Comparison of ENCODE assay signal across 1 cellular context in the genomic region with DNA sequence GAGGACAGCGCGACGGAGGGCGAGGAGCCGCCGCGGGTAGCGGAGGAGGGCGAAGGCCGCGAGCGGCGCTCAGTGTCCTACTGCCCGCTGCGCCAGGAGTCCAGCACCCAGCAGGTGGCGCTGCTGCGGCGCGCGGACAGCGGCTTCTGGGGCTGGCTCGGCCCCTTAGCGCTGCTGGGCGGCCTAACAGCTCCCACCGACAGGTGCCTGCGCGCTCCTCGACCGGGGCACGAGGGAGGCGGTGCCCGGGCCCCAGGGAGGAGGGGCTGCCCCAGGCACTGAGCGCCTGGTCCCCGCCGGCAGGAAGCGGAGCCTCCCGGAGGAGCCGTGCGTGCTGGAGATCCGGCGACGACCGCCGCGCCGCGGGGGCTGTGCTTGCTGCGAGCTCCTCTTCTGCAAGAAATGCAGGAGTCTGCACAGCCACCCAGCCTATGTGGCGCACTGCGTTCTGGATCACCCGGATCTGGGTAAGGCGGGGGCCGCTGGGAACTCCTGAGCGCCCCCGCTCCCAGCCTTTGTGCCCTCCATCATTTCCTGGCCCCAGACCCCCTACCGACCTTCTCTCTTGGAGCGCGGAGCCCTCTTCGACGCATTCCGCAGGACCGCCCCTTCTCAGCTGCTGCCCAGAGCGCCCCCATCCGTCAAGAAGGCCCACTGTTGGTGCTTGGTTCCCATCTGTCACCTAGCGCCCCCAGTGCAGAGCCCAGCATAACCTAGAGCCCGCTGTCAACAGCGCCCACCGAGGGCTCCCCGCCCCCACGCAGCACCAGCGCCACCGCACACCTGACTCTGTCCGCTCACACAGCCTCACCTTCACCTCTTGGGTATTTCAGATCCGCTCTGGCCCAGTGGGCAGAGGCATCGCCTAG.
TF ChIP-seq lines count a peak whose summit lies in the region.

No MANE protein-coding gene starts in this region.

TF ChIP-seq in GM12878, 131 proteins besides CTCF, POLR2A, EP300 and RAD21 (continued from another document):
- TF ChIP-seq SP1 (IDR thresholded peaks at IDR 0.05; ENCODE audit: low read depth, low read length) (peak; percentile 49), JUND (IDR thresholded peaks at IDR 0.05; ENCODE audit: low read depth, low read length) (no peak), PML (IDR thresholded peaks at IDR 0.05; ENCODE audit: low read length) (no peak), SMAD5 (IDR thresholded peaks at IDR 0.05; ENCODE audit: low read depth) (no peak), HCFC1 (IDR thresholded peaks at IDR 0.05; ENCODE audit: low read length) (no peak), BACH1 (IDR thresholded peaks at IDR 0.05; ENCODE audit: borderline replicate concordance) (0 out of 2 replicates have a peak, but pooled peaks have one; percentile 40), POU2F2 (IDR thresholded peaks at IDR 0.05; ENCODE audit: borderline replicate concordance, low read depth, low read length) (0 out of 3 replicates have a peak, but pooled peaks have one; percentile 31), IKZF1 (conservative IDR thresholded peaks at IDR 0.05) (peak; percentile 87), KDM1A (IDR thresholded peaks at IDR 0.05; ENCODE audit: borderline replicate concordance) (no peak), SIX5 (IDR thresholded peaks at IDR 0.05; ENCODE audit: low read depth, low read length, severe bottlenecking) (no peak), EZH2 (IDR thresholded peaks at IDR 0.05; ENCODE audit: borderline replicate concordance, control insufficient read depth, low read depth, low read length) (no peak), ZZZ3 (IDR thresholded peaks at IDR 0.05; ENCODE audit: control insufficient read depth, insufficient read length, low read depth) (no peak), EGR1 (IDR thresholded peaks at IDR 0.05; ENCODE audit: borderline replicate concordance in 1 of 2, low read depth in 2 of 2, low read length in 2 of 2) (peak in 1 of 2 experiments; percentile 22; a peak in 1 of 3 replicates), CREM (IDR thresholded peaks at IDR 0.05; ENCODE audit: low read depth) (no peak), RCOR1 (conservative IDR thresholded peaks at IDR 0.05; ENCODE audit: low read depth, low read length) (no peak), MXI1 (IDR thresholded peaks at IDR 0.05; ENCODE audit: low read depth, low read length) (no peak), CBFB (IDR thresholded peaks at IDR 0.05; ENCODE audit: low read depth) (no peak), PAX5 (IDR thresholded peaks at IDR 0.05; ENCODE audit: borderline replicate concordance, low read depth, low read length) (no peak), ASH2L (IDR thresholded peaks at IDR 0.05; ENCODE audit: borderline replicate concordance, low read depth) (no peak), NBN (IDR thresholded peaks at IDR 0.05) (0 out of 2 replicates have a peak, but pooled peaks have one; percentile 43), SUZ12 (IDR thresholded peaks at IDR 0.05; ENCODE audit: unreplicated experiment) (no peak), NRF1 (conservative IDR thresholded peaks at IDR 0.05; ENCODE audit: low read depth, low read length) (0 out of 2 replicates have a peak, but pooled peaks have one; percentile 12), ZBED1 (IDR thresholded peaks at IDR 0.05; ENCODE audit: borderline replicate concordance) (no peak), RELA (IDR thresholded peaks at IDR 0.05; ENCODE audit: borderline replicate concordance, partially characterized antibody) (peak; percentile 21), TBL1XR1 (IDR thresholded peaks at IDR 0.05; ENCODE audit: low read depth, low read length) (no peak), GABPA (IDR thresholded peaks at IDR 0.05; ENCODE audit: low read depth) (no peak), ZSCAN29 (IDR thresholded peaks at IDR 0.05) (no peak), WRNIP1 (IDR thresholded peaks at IDR 0.05; ENCODE audit: borderline replicate concordance, low read depth, low read length) (no peak), STAT1 (conservative IDR thresholded peaks at IDR 0.05) (no peak), TCF12 (IDR thresholded peaks at IDR 0.05; ENCODE audit: low read depth, low read length) (0 out of 2 replicates have a peak, but pooled peaks have one; percentile 29), NFYA (IDR thresholded peaks at IDR 0.05; ENCODE audit: borderline replicate concordance, low read depth, low read length) (no peak), SMARCA5 (IDR thresholded peaks at IDR 0.05) (peak; percentile 98), GATAD2B (conservative IDR thresholded peaks at IDR 0.05; ENCODE audit: low read depth) (peak; percentile 92), ZNF207 (IDR thresholded peaks at IDR 0.05; ENCODE audit: borderline replicate concordance) (no peak)
- TF ChIP-seq, protein P1, sequence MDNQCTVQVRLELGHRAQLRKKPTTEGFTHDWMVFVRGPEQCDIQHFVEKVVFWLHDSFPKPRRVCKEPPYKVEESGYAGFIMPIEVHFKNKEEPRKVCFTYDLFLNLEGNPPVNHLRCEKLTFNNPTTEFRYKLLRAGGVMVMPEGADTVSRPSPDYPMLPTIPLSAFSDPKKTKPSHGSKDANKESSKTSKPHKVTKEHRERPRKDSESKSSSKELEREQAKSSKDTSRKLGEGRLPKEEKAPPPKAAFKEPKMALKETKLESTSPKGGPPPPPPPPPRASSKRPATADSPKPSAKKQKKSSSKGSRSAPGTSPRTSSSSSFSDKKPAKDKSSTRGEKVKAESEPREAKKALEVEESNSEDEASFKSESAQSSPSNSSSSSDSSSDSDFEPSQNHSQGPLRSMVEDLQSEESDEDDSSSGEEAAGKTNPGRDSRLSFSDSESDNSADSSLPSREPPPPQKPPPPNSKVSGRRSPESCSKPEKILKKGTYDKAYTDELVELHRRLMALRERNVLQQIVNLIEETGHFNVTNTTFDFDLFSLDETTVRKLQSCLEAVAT (IDR thresholded peaks at IDR 0.05), result no peak
- TF ChIP-seq, protein P2, sequence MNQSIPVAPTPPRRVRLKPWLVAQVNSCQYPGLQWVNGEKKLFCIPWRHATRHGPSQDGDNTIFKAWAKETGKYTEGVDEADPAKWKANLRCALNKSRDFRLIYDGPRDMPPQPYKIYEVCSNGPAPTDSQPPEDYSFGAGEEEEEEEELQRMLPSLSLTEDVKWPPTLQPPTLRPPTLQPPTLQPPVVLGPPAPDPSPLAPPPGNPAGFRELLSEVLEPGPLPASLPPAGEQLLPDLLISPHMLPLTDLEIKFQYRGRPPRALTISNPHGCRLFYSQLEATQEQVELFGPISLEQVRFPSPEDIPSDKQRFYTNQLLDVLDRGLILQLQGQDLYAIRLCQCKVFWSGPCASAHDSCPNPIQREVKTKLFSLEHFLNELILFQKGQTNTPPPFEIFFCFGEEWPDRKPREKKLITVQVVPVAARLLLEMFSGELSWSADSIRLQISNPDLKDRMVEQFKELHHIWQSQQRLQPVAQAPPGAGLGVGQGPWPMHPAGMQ (IDR thresholded peaks at IDR 0.05; ENCODE audit: borderline replicate concordance), result no peak
- TF ChIP-seq, protein P3, sequence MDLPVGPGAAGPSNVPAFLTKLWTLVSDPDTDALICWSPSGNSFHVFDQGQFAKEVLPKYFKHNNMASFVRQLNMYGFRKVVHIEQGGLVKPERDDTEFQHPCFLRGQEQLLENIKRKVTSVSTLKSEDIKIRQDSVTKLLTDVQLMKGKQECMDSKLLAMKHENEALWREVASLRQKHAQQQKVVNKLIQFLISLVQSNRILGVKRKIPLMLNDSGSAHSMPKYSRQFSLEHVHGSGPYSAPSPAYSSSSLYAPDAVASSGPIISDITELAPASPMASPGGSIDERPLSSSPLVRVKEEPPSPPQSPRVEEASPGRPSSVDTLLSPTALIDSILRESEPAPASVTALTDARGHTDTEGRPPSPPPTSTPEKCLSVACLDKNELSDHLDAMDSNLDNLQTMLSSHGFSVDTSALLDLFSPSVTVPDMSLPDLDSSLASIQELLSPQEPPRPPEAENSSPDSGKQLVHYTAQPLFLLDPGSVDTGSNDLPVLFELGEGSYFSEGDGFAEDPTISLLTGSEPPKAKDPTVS (IDR thresholded peaks at IDR 0.05; ENCODE audit: low read depth, low read length), result no peak
- TF ChIP-seq, protein P4, sequence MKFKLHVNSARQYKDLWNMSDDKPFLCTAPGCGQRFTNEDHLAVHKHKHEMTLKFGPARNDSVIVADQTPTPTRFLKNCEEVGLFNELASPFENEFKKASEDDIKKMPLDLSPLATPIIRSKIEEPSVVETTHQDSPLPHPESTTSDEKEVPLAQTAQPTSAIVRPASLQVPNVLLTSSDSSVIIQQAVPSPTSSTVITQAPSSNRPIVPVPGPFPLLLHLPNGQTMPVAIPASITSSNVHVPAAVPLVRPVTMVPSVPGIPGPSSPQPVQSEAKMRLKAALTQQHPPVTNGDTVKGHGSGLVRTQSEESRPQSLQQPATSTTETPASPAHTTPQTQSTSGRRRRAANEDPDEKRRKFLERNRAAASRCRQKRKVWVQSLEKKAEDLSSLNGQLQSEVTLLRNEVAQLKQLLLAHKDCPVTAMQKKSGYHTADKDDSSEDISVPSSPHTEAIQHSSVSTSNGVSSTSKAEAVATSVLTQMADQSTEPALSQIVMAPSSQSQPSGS (IDR thresholded peaks at IDR 0.05; ENCODE audit: low read length), result no peak
- TF ChIP-seq, protein P5, sequence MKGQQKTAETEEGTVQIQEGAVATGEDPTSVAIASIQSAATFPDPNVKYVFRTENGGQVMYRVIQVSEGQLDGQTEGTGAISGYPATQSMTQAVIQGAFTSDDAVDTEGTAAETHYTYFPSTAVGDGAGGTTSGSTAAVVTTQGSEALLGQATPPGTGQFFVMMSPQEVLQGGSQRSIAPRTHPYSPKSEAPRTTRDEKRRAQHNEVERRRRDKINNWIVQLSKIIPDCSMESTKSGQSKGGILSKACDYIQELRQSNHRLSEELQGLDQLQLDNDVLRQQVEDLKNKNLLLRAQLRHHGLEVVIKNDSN (IDR thresholded peaks at IDR 0.05; ENCODE audit: borderline replicate concordance, extremely low read length, insufficient read depth, low read depth, low read length), result no peak
- TF ChIP-seq, protein P6, sequence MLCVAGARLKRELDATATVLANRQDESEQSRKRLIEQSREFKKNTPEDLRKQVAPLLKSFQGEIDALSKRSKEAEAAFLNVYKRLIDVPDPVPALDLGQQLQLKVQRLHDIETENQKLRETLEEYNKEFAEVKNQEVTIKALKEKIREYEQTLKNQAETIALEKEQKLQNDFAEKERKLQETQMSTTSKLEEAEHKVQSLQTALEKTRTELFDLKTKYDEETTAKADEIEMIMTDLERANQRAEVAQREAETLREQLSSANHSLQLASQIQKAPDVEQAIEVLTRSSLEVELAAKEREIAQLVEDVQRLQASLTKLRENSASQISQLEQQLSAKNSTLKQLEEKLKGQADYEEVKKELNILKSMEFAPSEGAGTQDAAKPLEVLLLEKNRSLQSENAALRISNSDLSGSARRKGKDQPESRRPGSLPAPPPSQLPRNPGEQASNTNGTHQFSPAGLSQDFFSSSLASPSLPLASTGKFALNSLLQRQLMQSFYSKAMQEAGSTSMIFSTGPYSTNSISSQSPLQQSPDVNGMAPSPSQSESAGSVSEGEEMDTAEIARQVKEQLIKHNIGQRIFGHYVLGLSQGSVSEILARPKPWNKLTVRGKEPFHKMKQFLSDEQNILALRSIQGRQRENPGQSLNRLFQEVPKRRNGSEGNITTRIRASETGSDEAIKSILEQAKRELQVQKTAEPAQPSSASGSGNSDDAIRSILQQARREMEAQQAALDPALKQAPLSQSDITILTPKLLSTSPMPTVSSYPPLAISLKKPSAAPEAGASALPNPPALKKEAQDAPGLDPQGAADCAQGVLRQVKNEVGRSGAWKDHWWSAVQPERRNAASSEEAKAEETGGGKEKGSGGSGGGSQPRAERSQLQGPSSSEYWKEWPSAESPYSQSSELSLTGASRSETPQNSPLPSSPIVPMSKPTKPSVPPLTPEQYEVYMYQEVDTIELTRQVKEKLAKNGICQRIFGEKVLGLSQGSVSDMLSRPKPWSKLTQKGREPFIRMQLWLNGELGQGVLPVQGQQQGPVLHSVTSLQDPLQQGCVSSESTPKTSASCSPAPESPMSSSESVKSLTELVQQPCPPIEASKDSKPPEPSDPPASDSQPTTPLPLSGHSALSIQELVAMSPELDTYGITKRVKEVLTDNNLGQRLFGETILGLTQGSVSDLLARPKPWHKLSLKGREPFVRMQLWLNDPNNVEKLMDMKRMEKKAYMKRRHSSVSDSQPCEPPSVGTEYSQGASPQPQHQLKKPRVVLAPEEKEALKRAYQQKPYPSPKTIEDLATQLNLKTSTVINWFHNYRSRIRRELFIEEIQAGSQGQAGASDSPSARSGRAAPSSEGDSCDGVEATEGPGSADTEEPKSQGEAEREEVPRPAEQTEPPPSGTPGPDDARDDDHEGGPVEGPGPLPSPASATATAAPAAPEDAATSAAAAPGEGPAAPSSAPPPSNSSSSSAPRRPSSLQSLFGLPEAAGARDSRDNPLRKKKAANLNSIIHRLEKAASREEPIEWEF (IDR thresholded peaks at IDR 0.05; ENCODE audit: insufficient replicate concordance, low read depth, low read length), result no peak
- TF ChIP-seq, protein P7, sequence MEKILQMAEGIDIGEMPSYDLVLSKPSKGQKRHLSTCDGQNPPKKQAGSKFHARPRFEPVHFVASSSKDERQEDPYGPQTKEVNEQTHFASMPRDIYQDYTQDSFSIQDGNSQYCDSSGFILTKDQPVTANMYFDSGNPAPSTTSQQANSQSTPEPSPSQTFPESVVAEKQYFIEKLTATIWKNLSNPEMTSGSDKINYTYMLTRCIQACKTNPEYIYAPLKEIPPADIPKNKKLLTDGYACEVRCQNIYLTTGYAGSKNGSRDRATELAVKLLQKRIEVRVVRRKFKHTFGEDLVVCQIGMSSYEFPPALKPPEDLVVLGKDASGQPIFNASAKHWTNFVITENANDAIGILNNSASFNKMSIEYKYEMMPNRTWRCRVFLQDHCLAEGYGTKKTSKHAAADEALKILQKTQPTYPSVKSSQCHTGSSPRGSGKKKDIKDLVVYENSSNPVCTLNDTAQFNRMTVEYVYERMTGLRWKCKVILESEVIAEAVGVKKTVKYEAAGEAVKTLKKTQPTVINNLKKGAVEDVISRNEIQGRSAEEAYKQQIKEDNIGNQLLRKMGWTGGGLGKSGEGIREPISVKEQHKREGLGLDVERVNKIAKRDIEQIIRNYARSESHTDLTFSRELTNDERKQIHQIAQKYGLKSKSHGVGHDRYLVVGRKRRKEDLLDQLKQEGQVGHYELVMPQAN (conservative IDR thresholded peaks at IDR 0.05), result peak; percentile 61; the same call in 1 of the 2 replicates
- TF ChIP-seq, protein P8, sequence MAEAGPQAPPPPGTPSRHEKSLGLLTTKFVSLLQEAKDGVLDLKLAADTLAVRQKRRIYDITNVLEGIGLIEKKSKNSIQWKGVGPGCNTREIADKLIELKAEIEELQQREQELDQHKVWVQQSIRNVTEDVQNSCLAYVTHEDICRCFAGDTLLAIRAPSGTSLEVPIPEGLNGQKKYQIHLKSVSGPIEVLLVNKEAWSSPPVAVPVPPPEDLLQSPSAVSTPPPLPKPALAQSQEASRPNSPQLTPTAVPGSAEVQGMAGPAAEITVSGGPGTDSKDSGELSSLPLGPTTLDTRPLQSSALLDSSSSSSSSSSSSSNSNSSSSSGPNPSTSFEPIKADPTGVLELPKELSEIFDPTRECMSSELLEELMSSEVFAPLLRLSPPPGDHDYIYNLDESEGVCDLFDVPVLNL (IDR thresholded peaks at IDR 0.05; ENCODE audit: low read depth, low read length), result no peak
